16 cellular contexts compared by ENCODE assay signal in genomic region chr20:36549942-36550796, GRCh38. TPM values are rescaled to one million over a fixed set of nuclear protein-coding genes. Genes with fewer than 3 reads are reported as not detected.
DNase-seq lines count a peak whose midpoint lies in the region; ATAC-seq, FAIRE-seq and TF ChIP-seq lines count a peak whose summit lies in the region.
"Had no signal": no experiment of that assay in that cellular context is flagged by ENCODE, and none has a peak within 500 bp of the region (broad histone marks: within the 10 kb centered on the region; RNA-seq: fewer than 3 reads in every experiment).

No MANE protein-coding gene starts in this region.

- H3K9ac ChIP-seq in kidney (ENCODE audit: low read length in 2 of 2) (no peak overlapping the region), skeletal muscle tissue (ENCODE audit: low read depth in 1 of 3, low read length in 3 of 3) (no peak overlapping the region)

- H3K27ac ChIP-seq in body of pancreas (no peak overlapping the region), kidney (ENCODE audit: low read depth in 2 of 2, low read length in 2 of 2) (no peak overlapping the region), skeletal muscle tissue (ENCODE audit: low read depth, low read length) (peak overlapping the region; percentile 40), dorsolateral prefrontal cortex (peak overlapping the region in 2 of 59 donors; percentile 5 to 41)

- TF ChIP-seq CTCF in body of pancreas (IDR thresholded peaks at IDR 0.05), result no peak
- TF ChIP-seq CTCF in kidney (IDR thresholded peaks at IDR 0.05; ENCODE audit: borderline replicate concordance, extremely low read depth, insufficient read depth), result no peak
- TF ChIP-seq CTCF in dorsolateral prefrontal cortex (IDR thresholded peaks at IDR 0.05 in 54 of 56, conservative IDR thresholded peaks at IDR 0.05 in 2 of 56; ENCODE audit: low read depth in 1 of 56, partially characterized antibody in 56 of 56), result no peak

- H3K9me3 ChIP-seq in body of pancreas, result no peaks in the 10 kb centered on the region
- H3K9me3 ChIP-seq in kidney (ENCODE audit: control insufficient read depth in 1 of 2, low read length in 2 of 2), result no peaks in the 10 kb centered on the region
- no peaks in the 10 kb centered on the region for H3K9me3 ChIP-seq in skeletal muscle tissue (ENCODE audit: control insufficient read depth in 3 of 3, low read length in 3 of 3)

- no peak for FAIRE-seq in kidney (lab: Jason Lieb, UNC)
- FAIRE-seq: K562, small intestine had no signal

- H3K4me3 ChIP-seq in body of pancreas, result no peak overlapping the region
- no peak overlapping the region for H3K4me3 ChIP-seq in kidney (ENCODE audit: low read length in 2 of 2)
- no peak overlapping the region for H3K4me3 ChIP-seq in skeletal muscle tissue (ENCODE audit: low read length in 3 of 3)
- no peak overlapping the region for H3K4me3 ChIP-seq in dorsolateral prefrontal cortex
- H3K4me3 ChIP-seq: K562 had no signal

- no peak for TF ChIP-seq POLR2A in body of pancreas (IDR thresholded peaks at IDR 0.05)

- no peaks in the 10 kb centered on the region for H3K4me1 ChIP-seq in body of pancreas
- H3K4me1 ChIP-seq in kidney (ENCODE audit: control insufficient read depth in 1 of 2, insufficient read depth in 1 of 2, low read depth in 1 of 2, low read length in 2 of 2), result peaks cover 0 to 13% of the 10 kb centered on the region in 2 donors
- peaks cover 0 to 15% (median 10%) of the 10 kb centered on the region in 3 donors for H3K4me1 ChIP-seq in skeletal muscle tissue (ENCODE audit: control insufficient read depth in 3 of 3, insufficient read depth in 3 of 3, low read length in 3 of 3)

- DNase-seq in GM03348 (ENCODE audit: low spot score), result peak; percentile 44
- no peak for DNase-seq in body of pancreas
- peak; percentile 77 for DNase-seq in kidney
- no peak for DNase-seq in stimulated activated CD4-positive, alpha-beta T cell treated with anti-CD3 and anti-CD28 coated beads, Interleukin-4, amount 100 ng/mL, for 4 hours
- DNase-seq in dorsolateral prefrontal cortex, result no peak
- DNase-seq in activated T-cell treated with anti-CD3 and anti-CD28 coated beads, Interleukin-2, amount 50 U/mL, for 48 hours, result no peak
- DNase-seq: activated CD4-positive, alpha-beta T cell treated with anti-CD3 and anti-CD28 coated beads, Interleukin-2, amount 50 U/mL, for 1 hour; DMS 273 treated with DMSO at 0.1 percent for 48 hours; effector memory CD8-positive, alpha-beta T cell; glutamatergic neuron; NCI-H146; NCI-H69; small intestine had no signal

- WGBS in body of pancreas, 2 donors, result 60 to 72% methylated on average over 1 to 16 of the region's 17 CpGs

- ATAC-seq in body of pancreas (peak; percentile 9), GM19463 (IDR thresholded peaks at IDR 0.05; ENCODE audit: unreplicated experiment) (no peak)
- ATAC-seq: effector memory CD8-positive, alpha-beta T cell; K562 had no signal

- intact Hi-C loops in body of pancreas (cut with DNase I), result no loop called here
- intact Hi-C loops in kidney (cut with DNase I), result loop anchor here (10.0 kb wide), 1 partner anchor 55 kb away; the partner anchor contains the start of gene RAB5IF
- intact Hi-C loops in dorsolateral prefrontal cortex (cut with DNase I), result no loop called here

- H3K27me3 ChIP-seq in body of pancreas (no peaks in the 10 kb centered on the region), skeletal muscle tissue (ENCODE audit: control insufficient read depth in 3 of 3, insufficient read depth in 3 of 3, low read length in 3 of 3) (no peaks in the 10 kb centered on the region), dorsolateral prefrontal cortex (no peaks in the 10 kb centered on the region)

- H3K36me3 ChIP-seq in body of pancreas (replicated peaks in 1 of 2; ENCODE audit: insufficient read depth in 1 of 2, low read depth in 2 of 2) (no peaks in the 10 kb centered on the region), kidney (ENCODE audit: control insufficient read depth in 1 of 2, insufficient read depth in 2 of 2, low read length in 2 of 2) (no peaks in the 10 kb centered on the region), skeletal muscle tissue (ENCODE audit: control insufficient read depth in 3 of 3, insufficient read depth in 3 of 3, low read length in 3 of 3) (peaks cover 0 to 10% (median 9%) of the 10 kb centered on the region in 3 donors)

RNA-seq across cellular contexts. Expression of gene MYL9, which starts 8.8 kb away (rescaled TPM):
- 10 to 100 TPM; 16.9 to 26.7 TPM for total RNA-seq in body of pancreas
- total RNA-seq in kidney, result 294 TPM
- 576 TPM for polyA plus RNA-seq in kidney (ENCODE audit: insufficient read depth, low read depth, low replicate concordance)
- 5.7 TPM for total RNA-seq in skeletal muscle tissue
- total RNA-seq in dorsolateral prefrontal cortex, result 100 to 1,000 TPM in 8 of 120 experiments, 10 to 100 TPM in 111, 1 to 10 TPM in 1; 8.1 to 407 (median 27.4) TPM

RNA-seq across cellular contexts. Expression of gene TGIF2, which starts 23.2 kb away (rescaled TPM):
- 10 to 100 TPM; 15.2 to 18.7 TPM for total RNA-seq in body of pancreas
- 15.3 TPM for total RNA-seq in kidney
- polyA plus RNA-seq in kidney (ENCODE audit: insufficient read depth, low read depth, low replicate concordance), result 11.0 TPM
- total RNA-seq in skeletal muscle tissue, result 20.4 TPM
- 1 to 10 TPM in 119 of 120 experiments, under 1 TPM in 1; 0.83 to 9.9 (median 3.3) TPM for total RNA-seq in dorsolateral prefrontal cortex

RNA-seq across cellular contexts. Expression of gene RAB5IF, which starts 55.4 kb away (rescaled TPM):
- total RNA-seq in body of pancreas, result 10 to 100 TPM; 27.0 to 42.0 TPM
- total RNA-seq in kidney, result 71.0 TPM
- 110 TPM for polyA plus RNA-seq in kidney (ENCODE audit: insufficient read depth, low read depth, low replicate concordance)
- 47.5 TPM for total RNA-seq in skeletal muscle tissue
- total RNA-seq in dorsolateral prefrontal cortex, result 10 to 100 TPM; 26.9 to 62.3 (median 46.7) TPM

Comparison
In these comparisons a context has a peak if more than half of its experiments do, and no peak if none do; other contexts are left out.
1. DNase-seq: peak in GM03348 (single experiment) and kidney (single experiment); none in body of pancreas (0 of 4), stimulated activated CD4-positive, alpha-beta T cell treated with anti-CD3 and anti-CD28 coated beads, Interleukin-4, amount 100 ng/mL, for 4 hours (0 of 2), dorsolateral prefrontal cortex (0 of 10) and activated T-cell treated with anti-CD3 and anti-CD28 coated beads, Interleukin-2, amount 50 U/mL, for 48 hours (0 of 2).